2 cellular contexts compared by ENCODE assay signal in the genomic region with DNA sequence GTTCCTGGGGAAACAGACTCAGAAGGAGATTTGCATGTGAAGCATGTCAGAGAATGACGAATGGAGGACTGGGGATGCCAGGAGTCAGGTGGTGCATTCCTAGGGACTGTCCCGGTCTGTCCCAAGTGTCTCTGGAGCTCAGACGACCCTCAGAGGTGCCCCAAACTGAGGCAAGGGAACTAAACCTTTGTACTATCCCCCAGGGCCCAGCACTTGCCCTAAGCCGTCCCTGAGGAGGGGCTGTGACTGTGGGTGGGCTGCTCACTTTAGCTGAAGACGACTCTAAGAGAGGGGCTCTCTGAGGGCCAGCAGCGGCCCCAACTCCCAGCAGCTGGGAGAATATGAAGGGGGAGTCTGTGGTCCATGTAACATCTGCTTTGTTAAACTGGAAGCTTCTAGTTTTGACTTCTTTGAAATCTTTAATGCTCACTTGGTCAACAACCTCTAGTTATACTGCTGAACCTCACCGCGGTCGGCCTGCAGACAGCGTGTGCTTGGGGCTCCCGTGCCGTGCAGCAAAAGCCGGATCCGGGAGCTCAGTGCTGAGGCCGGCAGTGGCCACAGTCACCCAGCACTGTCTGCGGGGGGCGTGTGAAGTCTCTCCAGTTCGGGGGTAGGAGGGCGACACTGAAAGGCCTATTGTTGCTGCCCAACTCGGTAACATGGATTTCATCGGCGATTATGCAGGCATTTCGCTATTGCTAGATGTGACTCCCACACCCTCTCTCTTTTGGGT.
TF ChIP-seq lines count a peak whose summit lies in the region.

No MANE protein-coding gene starts in this region.

TF ChIP-seq in GM12878, 131 proteins besides CTCF, POLR2A, EP300 and RAD21:
- TF ChIP-seq ZNF217 (IDR thresholded peaks at IDR 0.05) = no peak

TF ChIP-seq in SK-N-SH treated with all-trans-retinoic acid at 6 μM for 48 hours, 23 proteins besides CTCF, POLR2A, EP300 and RAD21:
- TF ChIP-seq CSDC2 (CRISPR knock-in tag; IDR thresholded peaks at IDR 0.05) = no peak
- TF ChIP-seq, protein P1, sequence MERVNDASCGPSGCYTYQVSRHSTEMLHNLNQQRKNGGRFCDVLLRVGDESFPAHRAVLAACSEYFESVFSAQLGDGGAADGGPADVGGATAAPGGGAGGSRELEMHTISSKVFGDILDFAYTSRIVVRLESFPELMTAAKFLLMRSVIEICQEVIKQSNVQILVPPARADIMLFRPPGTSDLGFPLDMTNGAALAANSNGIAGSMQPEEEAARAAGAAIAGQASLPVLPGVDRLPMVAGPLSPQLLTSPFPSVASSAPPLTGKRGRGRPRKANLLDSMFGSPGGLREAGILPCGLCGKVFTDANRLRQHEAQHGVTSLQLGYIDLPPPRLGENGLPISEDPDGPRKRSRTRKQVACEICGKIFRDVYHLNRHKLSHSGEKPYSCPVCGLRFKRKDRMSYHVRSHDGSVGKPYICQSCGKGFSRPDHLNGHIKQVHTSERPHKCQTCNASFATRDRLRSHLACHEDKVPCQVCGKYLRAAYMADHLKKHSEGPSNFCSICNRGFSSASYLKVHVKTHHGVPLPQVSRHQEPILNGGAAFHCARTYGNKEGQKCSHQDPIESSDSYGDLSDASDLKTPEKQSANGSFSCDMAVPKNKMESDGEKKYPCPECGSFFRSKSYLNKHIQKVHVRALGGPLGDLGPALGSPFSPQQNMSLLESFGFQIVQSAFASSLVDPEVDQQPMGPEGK (CRISPR knock-in tag; IDR thresholded peaks at IDR 0.05; ENCODE audit: borderline replicate concordance) = no peak
- TF ChIP-seq SNAI2 (CRISPR knock-in tag; IDR thresholded peaks at IDR 0.05) = no peak
- no peak for TF ChIP-seq ZNF565 (CRISPR knock-in tag; conservative IDR thresholded peaks at IDR 0.05; ENCODE audit: low read depth)
- TF ChIP-seq ISL1 (CRISPR knock-in tag; IDR thresholded peaks at IDR 0.05) = no peak
- TF ChIP-seq ZC3H10 (CRISPR knock-in tag; IDR thresholded peaks at IDR 0.05) = no peak
- TF ChIP-seq PPARA (CRISPR knock-in tag; IDR thresholded peaks at IDR 0.05; ENCODE audit: borderline replicate concordance) = no peak
- TF ChIP-seq BACH2 (CRISPR knock-in tag; IDR thresholded peaks at IDR 0.05; ENCODE audit: borderline replicate concordance) = no peak
- TF ChIP-seq GLIS3 (CRISPR knock-in tag; IDR thresholded peaks at IDR 0.05) = no peak
- no peak for TF ChIP-seq ARNTL (CRISPR knock-in tag; IDR thresholded peaks at IDR 0.05; ENCODE audit: borderline replicate concordance, low read depth)
- TF ChIP-seq RARB (CRISPR knock-in tag; IDR thresholded peaks at IDR 0.05) = no peak
- no peak for TF ChIP-seq ZNF8 (CRISPR knock-in tag; IDR thresholded peaks at IDR 0.05)
- TF ChIP-seq OSR1 (CRISPR knock-in tag; IDR thresholded peaks at IDR 0.05) = no peak
- TF ChIP-seq TCF4 (CRISPR knock-in tag; IDR thresholded peaks at IDR 0.05; ENCODE audit: borderline replicate concordance) = no peak
